14 cellular contexts compared by ENCODE assay signal in the genomic region with DNA sequence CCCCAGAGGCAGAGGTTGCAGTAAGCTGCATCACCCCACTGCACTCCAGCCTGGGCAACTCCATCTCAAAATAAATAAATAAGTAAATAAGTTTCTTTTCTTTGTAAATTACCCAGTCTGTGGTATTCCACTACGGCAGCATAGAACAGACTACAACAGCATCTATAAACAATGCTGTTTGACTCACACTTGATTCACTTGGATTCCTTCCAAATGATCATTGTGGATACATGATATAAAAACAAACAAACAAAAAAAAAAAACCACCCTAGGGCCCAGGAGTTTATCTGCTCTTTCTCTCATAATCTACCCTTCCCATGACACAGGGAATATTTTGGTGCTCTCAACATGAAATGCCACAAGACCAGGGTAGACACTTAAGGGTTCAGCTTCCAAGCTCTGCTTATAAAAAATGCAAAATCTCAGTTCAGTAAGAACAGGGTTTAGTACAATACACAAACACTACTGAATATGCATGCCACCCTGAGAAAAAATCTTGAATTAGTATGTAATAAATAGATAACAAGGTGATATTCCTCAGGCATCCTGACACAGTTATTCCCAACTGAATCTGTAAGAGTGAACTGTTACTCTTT.
A peak's percentile ranks its signal among the peaks of the same experiment; 100 is the strongest.
DNase-seq lines count a peak whose midpoint lies in the region.
"Had no signal": no experiment of that assay in that cellular context is flagged by ENCODE, and none has a peak within 500 bp of the region (broad histone marks: within the 10 kb centered on the region; RNA-seq: fewer than 3 reads in every experiment).

No MANE protein-coding gene starts in this region.

- POLR2A ChIA-PET in activated CD4-positive, alpha-beta memory T cell treated with anti-CD3 and anti-CD28 coated beads for 36 hours (lab: Charles Lee): interaction anchor here (1.1 to 2.4 kb wide), 2 partner anchors 9 to 12 kb away, joined by 4 to 11 read pairs; no protein-coding TSS in a partner anchor

- H3K36me3 Mint-ChIP-seq in activated CD4-positive, alpha-beta memory T cell treated with anti-CD3 and anti-CD28 coated beads for 36 hours: peaks cover 38% of the 10 kb centered on the region

- H3K27ac Mint-ChIP-seq in activated CD4-positive, alpha-beta memory T cell treated with anti-CD3 and anti-CD28 coated beads for 36 hours: peak overlapping the region; percentile 74

- no peaks in the 10 kb centered on the region for H3K27me3 Mint-ChIP-seq in activated CD4-positive, alpha-beta memory T cell treated with anti-CD3 and anti-CD28 coated beads for 36 hours
- H3K27me3 Mint-ChIP-seq: stimulated activated naive CD8-positive, alpha-beta T cell treated with anti-CD3 and anti-CD28 coated beads, Interleukin-15, amount 100 ng/mL, for 72 hours had no signal

- peaks cover 86% of the 10 kb centered on the region for H3K4me1 Mint-ChIP-seq in activated CD4-positive, alpha-beta memory T cell treated with anti-CD3 and anti-CD28 coated beads for 36 hours (ENCODE audit: low read depth)

- no peak overlapping the region for H3K4me3 Mint-ChIP-seq in activated CD4-positive, alpha-beta memory T cell treated with anti-CD3 and anti-CD28 coated beads for 36 hours
- H3K4me3 Mint-ChIP-seq: stimulated activated naive CD8-positive, alpha-beta T cell treated with anti-CD3 and anti-CD28 coated beads, Interleukin-15, amount 100 ng/mL, for 72 hours had no signal

- no peaks in the 10 kb centered on the region for H3K9me3 Mint-ChIP-seq in activated CD4-positive, alpha-beta memory T cell treated with anti-CD3 and anti-CD28 coated beads for 36 hours
- H3K9me3 Mint-ChIP-seq: stimulated activated naive CD8-positive, alpha-beta T cell treated with anti-CD3 and anti-CD28 coated beads, Interleukin-15, amount 100 ng/mL, for 72 hours had no signal

- CTCF ChIA-PET in activated CD4-positive, alpha-beta memory T cell treated with anti-CD3 and anti-CD28 coated beads for 36 hours (lab: Charles Lee): interaction anchor here (0.6 to 2.2 kb wide), 6 partner anchors 12 to 249 kb away, joined by 3 to 5 read pairs (median 4); no protein-coding TSS in a partner anchor

- DNase-seq in AG08395 (ENCODE audit: low spot score): peak; percentile 36
- DNase-seq in GM04503 (ENCODE audit: low read depth): peak; percentile 44
- DNase-seq in activated CD4-positive, alpha-beta memory T cell treated with anti-CD3 and anti-CD28 coated beads for 36 hours: no peak
- peak; percentile 66 for DNase-seq in fibroblast of peridontal ligament (ENCODE audit: extremely low read depth)
- DNase-seq in NCI-H1694 (lab: John Stamatoyannopoulos, UW): no peak
- no peak for DNase-seq in OCI-M2 (lab: John Stamatoyannopoulos, UW; ENCODE audit: unreplicated experiment)
- DNase-seq in epidermal melanocyte (ENCODE audit: insufficient read length, low spot score): no peak
- no peak for DNase-seq in central memory CD4-positive, alpha-beta T cell
- DNase-seq: DND-41; glutamatergic neuron; mucosa of descending colon; NCI-H2171 treated with DMSO at 0.1 percent for 48 hours; stimulated activated CD4-positive, alpha-beta T cell treated with anti-CD3 and anti-CD28 coated beads, Interleukin-12 subunit alpha, Interleukin-12 subunit beta, amount 100 ng/mL, for 4 hours; stimulated activated naive CD8-positive, alpha-beta T cell treated with anti-CD3 and anti-CD28 coated beads, Interleukin-15, amount 100 ng/mL, for 72 hours had no signal

- intact Hi-C loops in activated CD4-positive, alpha-beta memory T cell treated with anti-CD3 and anti-CD28 coated beads for 36 hours (cut with micrococcal nuclease): no loop called here

Comparison
In these comparisons a context has a peak if more than half of its experiments do, and no peak if none do; other contexts are left out.
1. DNase-seq: peak in AG08395 (single experiment), GM04503 (single experiment) and fibroblast of peridontal ligament (single experiment); none in activated CD4-positive, alpha-beta memory T cell treated with anti-CD3 and anti-CD28 coated beads for 36 hours (single experiment), NCI-H1694 (single experiment), OCI-M2 (single experiment), epidermal melanocyte (single experiment) and central memory CD4-positive, alpha-beta T cell (single experiment).